29 cellular contexts compared by ENCODE assay signal in the genomic region with DNA sequence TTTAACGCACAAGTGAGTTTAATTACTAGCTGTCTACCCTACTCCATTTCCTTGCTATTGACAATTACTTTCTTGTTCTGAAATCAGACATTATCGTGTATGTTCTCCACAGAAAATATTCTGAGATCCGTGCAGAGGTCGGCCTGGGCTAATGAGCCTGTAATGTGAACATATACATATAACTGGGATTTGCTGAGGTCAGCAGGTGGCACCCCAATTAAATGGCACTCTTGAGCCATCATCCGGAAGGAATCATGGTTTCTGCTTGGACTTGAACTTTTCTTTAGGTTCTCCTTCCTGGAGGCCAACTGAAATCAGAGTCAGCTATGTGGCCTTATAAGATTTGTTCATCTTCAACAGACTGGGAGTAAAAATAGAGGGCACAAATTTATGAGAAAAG.
"Had no signal": no experiment of that assay in that cellular context is flagged by ENCODE, and none has a peak within 500 bp of the region (broad histone marks: within the 10 kb centered on the region; RNA-seq: fewer than 3 reads in every experiment).

No MANE protein-coding gene starts in this region.

- DNase-seq: activated CD4-positive, alpha-beta memory T cell treated with anti-CD3 and anti-CD28 coated beads for 36 hours; activated CD4-positive, alpha-beta T cell treated with anti-CD3 and anti-CD28 coated beads, Interleukin-2, amount 10 ng/mL, durations not matched to agents 24 days and 14 days; activated CD4-positive, CD25-positive, alpha-beta regulatory T cell treated with anti-CD3 and anti-CD28 coated beads, Interleukin-2, amount 50 U/mL, for 72 hours; activated CD8-positive, alpha-beta memory T cell treated with anti-CD3 and anti-CD28 coated beads, Interleukin-2, amount 50 U/mL, for 4 hours; activated gamma-delta T cell; activated naive CD4-positive, alpha-beta T cell treated with anti-CD3 and anti-CD28 coated beads, Interleukin-2, amount 50 U/mL, for 16 hours; activated naive CD8-positive, alpha-beta T cell treated with anti-CD3 and anti-CD28 coated beads, Interleukin-2, amount 50 U/mL, for 24 hours; activated T-cell treated with anti-CD3 and anti-CD28 coated beads, Interleukin-2, amount 50 U/mL, for 1 hour; amygdala; caudate nucleus; effector CD8-positive, alpha-beta T cell; esophagus squamous epithelium; foreskin melanocyte; heart right ventricle; nephron progenitor cell; stimulated activated CD4-positive, alpha-beta T cell treated with anti-CD3 and anti-CD28 coated beads, Interleukin-12 subunit alpha, Interleukin-12 subunit beta, amount 100 ng/mL, for 4 hours; stimulated activated CD4-positive, alpha-beta T cell treated with anti-CD3 and anti-CD28 coated beads, Interleukin-4, amount 100 ng/mL, for 1 hour; T-helper 17 cell; T1000; tibial artery; upper lobe of right lung; WERI-Rb-1 had no signal

- H3K27ac Mint-ChIP-seq: activated CD4-positive, alpha-beta memory T cell treated with anti-CD3 and anti-CD28 coated beads for 36 hours; activated CD4-positive, alpha-beta T cell treated with anti-CD3 and anti-CD28 coated beads, Interleukin-2, amount 10 ng/mL, durations not matched to agents 24 days and 14 days; activated naive CD8-positive, alpha-beta T cell treated with anti-CD3 and anti-CD28 coated beads, Interleukin-2, amount 50 U/mL, for 24 hours; activated T-helper 1 cell treated with anti-CD3 and anti-CD28 coated beads, Interleukin-12 subunit alpha, Interleukin-12 subunit beta, Interleukin-2, Interleukin-4 antibody, amounts not matched to agents 30 ng/mL and 10 ng/mL and 1 ng/mL, durations not matched to agents 14 hours and 24 hours and 36 hours; nephron progenitor cell; T-helper 17 cell had no signal

- FAIRE-seq: endometrium had no signal

- H3K36me3 ChIP-seq: esophagus squamous epithelium, neutrophil, suprapubic skin, tibial artery, upper lobe of right lung, WERI-Rb-1 had no signal

- H3K9me3 ChIP-seq: esophagus squamous epithelium, heart right ventricle, neutrophil, suprapubic skin, tibial artery, upper lobe of right lung had no signal

- H3K27ac ChIP-seq: epithelial cell of prostate, esophagus squamous epithelium, heart right ventricle, neutrophil, skin epidermis, suprapubic skin, tibial artery, upper lobe of right lung, WERI-Rb-1 had no signal

- H3K4me3 Mint-ChIP-seq: activated CD4-positive, alpha-beta memory T cell treated with anti-CD3 and anti-CD28 coated beads for 36 hours; activated CD4-positive, alpha-beta T cell treated with anti-CD3 and anti-CD28 coated beads, Interleukin-2, amount 10 ng/mL, durations not matched to agents 24 days and 14 days; nephron progenitor cell; T-helper 17 cell had no signal

- ATAC-seq: activated naive CD8-positive, alpha-beta T cell treated with anti-CD3 and anti-CD28 coated beads, Interleukin-2, amount 50 U/mL, for 24 hours; heart right ventricle; sciatic nerve; T-helper 17 cell; upper lobe of right lung had no signal

- H3K36me3 Mint-ChIP-seq: activated CD4-positive, alpha-beta memory T cell treated with anti-CD3 and anti-CD28 coated beads for 36 hours had no signal

- H3K27me3 ChIP-seq: esophagus squamous epithelium, suprapubic skin, tibial artery, upper lobe of right lung had no signal

- H3K9me3 Mint-ChIP-seq: activated CD4-positive, alpha-beta memory T cell treated with anti-CD3 and anti-CD28 coated beads for 36 hours; activated CD4-positive, alpha-beta T cell treated with anti-CD3 and anti-CD28 coated beads, Interleukin-2, amount 10 ng/mL, durations not matched to agents 24 days and 14 days; activated naive CD8-positive, alpha-beta T cell treated with anti-CD3 and anti-CD28 coated beads, Interleukin-2, amount 50 U/mL, for 24 hours; activated T-helper 1 cell treated with anti-CD3 and anti-CD28 coated beads, Interleukin-12 subunit alpha, Interleukin-12 subunit beta, Interleukin-2, Interleukin-4 antibody, amounts not matched to agents 30 ng/mL and 10 ng/mL and 1 ng/mL, durations not matched to agents 14 hours and 24 hours and 36 hours; nephron progenitor cell had no signal

- H3K4me1 ChIP-seq: esophagus squamous epithelium, suprapubic skin, tibial artery, upper lobe of right lung had no signal

- H3K4me3 ChIP-seq: esophagus squamous epithelium, heart right ventricle, suprapubic skin, tibial artery, upper lobe of right lung had no signal
